Comparison of ENCODE assay signal across 17 cellular contexts in genomic region chr4:162644346-162644745, GRCh38.
DNase-seq lines count a peak whose midpoint lies in the region; ATAC-seq and TF ChIP-seq lines count a peak whose summit lies in the region.
"Had no signal": no experiment of that assay in that cellular context is flagged by ENCODE, and none has a peak within 500 bp of the region (broad histone marks: within the 10 kb centered on the region; RNA-seq: fewer than 3 reads in every experiment).

No MANE protein-coding gene starts in this region.

- H2BK5ac ChIP-seq in mesendoderm (ENCODE audit: low read length), result no peak overlapping the region

- WGBS in mesendoderm (ENCODE audit: extremely low coverage, insufficient coverage, low lambda C conversion rate), result no CpG with 5 or more reads among the region's 1 CpG

- no peaks in the 10 kb centered on the region for H3K36me3 ChIP-seq in mesendoderm (ENCODE audit: control insufficient read depth, insufficient read depth, low read length)

- H3K4me1 ChIP-seq in mesendoderm (ENCODE audit: control insufficient read depth, low read depth, low read length), result no peaks in the 10 kb centered on the region

- H4K5ac ChIP-seq in mesendoderm (ENCODE audit: low read length), result no peak overlapping the region

- ATAC-seq in SK-N-SH treated with all-trans-retinoic acid at 6 μM for 48 hours (peak; percentile 42; the same call in 1 of the 3 replicates), HG03139 (IDR thresholded peaks at IDR 0.05; ENCODE audit: unreplicated experiment) (no peak)

- no peak overlapping the region for H3K4me2 ChIP-seq in mesendoderm (ENCODE audit: low read length)
- H3K4me2 ChIP-seq: KMS-11 had no signal

- H3K4ac ChIP-seq in mesendoderm (ENCODE audit: low read depth, low read length), result no peak overlapping the region

- H2BK120ac ChIP-seq in mesendoderm (ENCODE audit: low read depth, low read length), result no peak overlapping the region

- no peak for TF ChIP-seq CTCF in AG04449 (IDR thresholded peaks at IDR 0.05; ENCODE audit: insufficient read depth, low read length, missing control alignments)

- no peak overlapping the region for H3K18ac ChIP-seq in mesendoderm (ENCODE audit: low read length)

- no peaks in the 10 kb centered on the region for H3K79me2 ChIP-seq in mesendoderm (ENCODE audit: control insufficient read depth, insufficient read depth, low read length)

- H3K56ac ChIP-seq in mesendoderm (ENCODE audit: low read length), result no peak overlapping the region

- no peak overlapping the region for H2BK15ac ChIP-seq in mesendoderm (replicated peaks; ENCODE audit: low read depth)

- no peak overlapping the region for H2AK5ac ChIP-seq in mesendoderm (ENCODE audit: low read length)

- H3K27me3 ChIP-seq in mesendoderm (ENCODE audit: insufficient read depth, low read length, poor library complexity), result no peaks in the 10 kb centered on the region

- H3K79me1 ChIP-seq in mesendoderm (ENCODE audit: low read length), result no peaks in the 10 kb centered on the region

- DNase-seq in AG04449 (ENCODE audit: low read depth, low spot score), result peak; percentile 71
- DNase-seq in dedifferentiated amniotic fluid mesenchymal stem cell (ENCODE audit: extremely low spot score), result peak; percentile 16
- DNase-seq in mesendoderm, result peak; percentile 72
- DNase-seq in NCI-H2196 (lab: John Stamatoyannopoulos, UW; ENCODE audit: unreplicated experiment), result no peak
- no peak for DNase-seq in COLO668 (lab: John Stamatoyannopoulos, UW; ENCODE audit: unreplicated experiment)
- DNase-seq in stimulated activated CD4-positive, alpha-beta T cell treated with anti-CD3 and anti-CD28 coated beads, Interleukin-2, amount 100 ng/mL, for 24 hours, result no peak
- DNase-seq: CD4-positive, CD25-positive, alpha-beta regulatory T cell; DMS79 treated with DMSO at 0.1 percent for 48 hours; NCI-H1092; NCI-H1694; NCI-H2107; NCI-H69 had no signal

- no peak overlapping the region for H4K8ac ChIP-seq in mesendoderm (ENCODE audit: low read depth, low read length)

- CTCF ChIA-PET in AG04449 (lab: Yijun Ruan, JAX), result interaction anchor here (0.9 to 1.4 kb wide), 3 partner anchors 147 to 904 kb away, joined by 3 to 5 read pairs (median 3); partner anchors contain the start of gene NPY1R

- H3K23ac ChIP-seq in mesendoderm (ENCODE audit: low read length), result no peak overlapping the region

- H3K4me3 ChIP-seq in AG04449 (ENCODE audit: low read depth, low read length) (no peak overlapping the region), mesendoderm (ENCODE audit: low read length) (no peak overlapping the region)

- H3K9ac ChIP-seq in mesendoderm (ENCODE audit: low read length), result no peak overlapping the region
- H3K9ac ChIP-seq: KMS-11 had no signal

- no peak overlapping the region for H3K27ac ChIP-seq in mesendoderm (ENCODE audit: low read depth, low read length)
- H3K27ac ChIP-seq: 22Rv1, HL-60, KMS-11 had no signal

- POLR2A ChIA-PET in AG04449 (lab: Yijun Ruan, JAX), result no interaction called here

TF ChIP-seq in SK-N-SH treated with all-trans-retinoic acid at 6 μM for 48 hours, 23 proteins besides CTCF, POLR2A, EP300 and RAD21:
- TF ChIP-seq ARNTL (CRISPR knock-in tag; IDR thresholded peaks at IDR 0.05; ENCODE audit: borderline replicate concordance, low read depth), result no peak

Comparison
In these comparisons a context has a peak if more than half of its experiments do, and no peak if none do; other contexts are left out.
1. DNase-seq: peak in AG04449 (single experiment), dedifferentiated amniotic fluid mesenchymal stem cell (single experiment) and mesendoderm (single experiment); none in NCI-H2196 (single experiment), COLO668 (single experiment) and stimulated activated CD4-positive, alpha-beta T cell treated with anti-CD3 and anti-CD28 coated beads, Interleukin-2, amount 100 ng/mL, for 24 hours (0 of 2).